Comparison of ENCODE assay signal across 22 cellular contexts in the genomic region with DNA sequence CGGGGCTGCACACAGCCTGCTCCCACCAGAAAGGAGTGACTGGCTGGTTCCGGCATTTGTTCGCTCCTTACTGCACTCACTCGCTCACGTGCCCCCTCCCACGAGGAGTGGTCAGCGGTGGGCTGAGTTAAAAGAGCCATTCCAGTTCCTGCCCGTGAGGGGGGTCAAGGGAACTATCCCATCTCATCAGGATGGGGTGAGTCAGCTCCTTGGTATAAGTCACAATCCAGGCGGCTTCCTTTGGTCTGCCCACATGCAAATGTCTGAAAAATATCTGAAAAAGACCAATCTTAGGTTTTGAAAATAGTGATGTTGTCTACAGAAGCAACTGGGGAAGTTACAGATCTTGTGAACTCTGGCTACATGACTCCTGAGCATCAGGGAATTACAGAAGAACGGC. TPM values are rescaled to one million over a fixed set of nuclear protein-coding genes. Genes with fewer than 3 reads are reported as not detected.
A peak's percentile ranks its signal among the peaks of the same experiment; 100 is the strongest.
DNase-seq lines count a peak whose midpoint lies in the region; ATAC-seq and TF ChIP-seq lines count a peak whose summit lies in the region.
"Had no signal": no experiment of that assay in that cellular context is flagged by ENCODE, and none has a peak within 500 bp of the region (broad histone marks: within the 10 kb centered on the region; RNA-seq: fewer than 3 reads in every experiment).

No MANE protein-coding gene starts in this region.

- peaks cover 7% of the 10 kb centered on the region for H3K9me3 Mint-ChIP-seq in MCF 10A (ENCODE audit: unreplicated experiment)
- H3K9me3 Mint-ChIP-seq: CD8-positive, alpha-beta T cell had no signal

- no peak for TF ChIP-seq EP300 in SK-N-SH (IDR thresholded peaks at IDR 0.05; ENCODE audit: borderline replicate concordance in 1 of 2, low read depth in 1 of 2, low read length in 1 of 2)

- H3K27me3 ChIP-seq in SK-N-SH (ENCODE audit: insufficient read depth) (no peaks in the 10 kb centered on the region; the same call in 1 of the 2 replicates), brain microvascular endothelial cell (replicated peaks) (no peaks in the 10 kb centered on the region)
- H3K27me3 ChIP-seq: BE2C had no signal

- POLR2A ChIA-PET in SK-N-SH (lab: Yijun Ruan, JAX): interaction anchor here (1.2 kb wide), 1 partner anchor 23 kb away, joined by 3 read pairs; no protein-coding TSS in a partner anchor
- POLR2A ChIA-PET in MCF 10A (lab: Yijun Ruan, JAX): interaction anchor here (0.7 kb wide), 1 partner anchor 17 kb away, joined by 3 read pairs; no protein-coding TSS in a partner anchor

- intact Hi-C loops in MCF 10A (cut with micrococcal nuclease): no loop called here

- H3F3A ChIP-seq in SK-N-SH (replicated peaks; ENCODE audit: insufficient read depth): no peaks in the 10 kb centered on the region

- 65% methylated on average over 9 of the region's 10 CpGs for whole genome bisulfite sequencing in SK-N-SH (ENCODE audit: low lambda C conversion rate)

- DNase-seq in SK-N-SH: no peak
- DNase-seq in brain microvascular endothelial cell: peak; percentile 28
- peak; percentile 67 for DNase-seq in kidney tubule cell (ENCODE audit: low spot score)
- no peak for DNase-seq in MCF 10A (ENCODE audit: unreplicated experiment)
- DNase-seq in mucosa of gallbladder (ENCODE audit: low spot score): no peak
- no peak for DNase-seq in 8988T
- no peak for DNase-seq in C1 segment of cervical spinal cord (lab: John Stamatoyannopoulos, UW)
- DNase-seq: BE2C; CD8-positive, alpha-beta T cell; GDM1; KG1; NCI-H1092; NCI-H2107; NCI-H345; NCI-H69; NK-92 treated with Interleukin-12 subunit alpha and Interleukin-12 subunit beta, amount 100 ng/mL, for 24 hours; RPMI8226; SIG-M5 had no signal

- no peak overlapping the region for H3K4me3 Mint-ChIP-seq in MCF 10A (ENCODE audit: unreplicated experiment)
- H3K4me3 Mint-ChIP-seq: CD8-positive, alpha-beta T cell had no signal

- no peak overlapping the region for H3K27ac Mint-ChIP-seq in MCF 10A (ENCODE audit: low read depth, unreplicated experiment)
- H3K27ac Mint-ChIP-seq: CD8-positive, alpha-beta T cell had no signal

- H3K27me3 Mint-ChIP-seq in MCF 10A (ENCODE audit: insufficient read depth, unreplicated experiment): peaks cover 13% of the 10 kb centered on the region

- no peaks in the 10 kb centered on the region for H3K36me3 Mint-ChIP-seq in MCF 10A (ENCODE audit: insufficient read depth, unreplicated experiment)
- H3K36me3 Mint-ChIP-seq: CD8-positive, alpha-beta T cell had no signal

- no peaks in the 10 kb centered on the region for H3K4me1 ChIP-seq in SK-N-SH (ENCODE audit: control insufficient read depth in 1 of 2, insufficient read depth in 2 of 2, low read depth in 1 of 2, low read length in 1 of 2)
- H3K4me1 ChIP-seq: BE2C had no signal

- no peaks in the 10 kb centered on the region for H3K79me2 ChIP-seq in SK-N-SH (ENCODE audit: insufficient read depth)

- H3K9me2 ChIP-seq in SK-N-SH: no peaks in the 10 kb centered on the region

- no peak for ATAC-seq in SK-N-SH treated with all-trans-retinoic acid at 6 μM for 48 hours
- ATAC-seq: CD8-positive, alpha-beta T cell had no signal

- no peak for TF ChIP-seq RAD21 in SK-N-SH (IDR thresholded peaks at IDR 0.05; ENCODE audit: low read length)

- H3K9me3 ChIP-seq in SK-N-SH: peaks cover 3% of the 10 kb centered on the region; the same call in 1 of the 2 replicates
- H3K9me3 ChIP-seq: BE2C had no signal

- 0 out of 2 replicates have a peak overlapping the region, but pooled peaks have one; percentile 29 for H2AFZ ChIP-seq in SK-N-SH (ENCODE audit: low read depth)

- no peaks in the 10 kb centered on the region for H3K4me1 Mint-ChIP-seq in MCF 10A (ENCODE audit: insufficient read depth, unreplicated experiment)

- H3K4me2 ChIP-seq in SK-N-SH: no peak overlapping the region

- TF ChIP-seq CTCF in SK-N-SH (IDR thresholded peaks at IDR 0.05) (no peak), brain microvascular endothelial cell (IDR thresholded peaks at IDR 0.05; ENCODE audit: low read depth, low read length, missing control alignments) (no peak), MCF 10A (IDR thresholded peaks at IDR 0.05; ENCODE audit: unreplicated experiment) (no peak)

- no peak overlapping the region for H3K27ac ChIP-seq in SK-N-SH (ENCODE audit: low read depth in 2 of 2, low read length in 1 of 2)
- no peak overlapping the region for H3K27ac ChIP-seq in brain microvascular endothelial cell
- H3K27ac ChIP-seq: 22Rv1 had no signal

- CTCF ChIA-PET in SK-N-SH (lab: Yijun Ruan, JAX) (interaction anchor here (6.8 kb wide), 1 partner anchor 22 kb away, joined by 32 read pairs; a partner anchor contains a TSS), MCF 10A (lab: Yijun Ruan, JAX) (interaction anchor here (0.7 kb wide), 1 partner anchor 19 kb away, joined by 3 read pairs; a partner anchor contains a TSS)

- H3K4me3 ChIP-seq in SK-N-SH (ENCODE audit: low read depth in 2 of 2, low read length in 1 of 2): no peak overlapping the region
- no peak overlapping the region for H3K4me3 ChIP-seq in brain microvascular endothelial cell (ENCODE audit: low read depth, low read length)

- H3K9ac ChIP-seq in SK-N-SH: no peak overlapping the region

- no peaks in the 10 kb centered on the region for H4K20me1 ChIP-seq in SK-N-SH (ENCODE audit: insufficient read depth)

- no TSS peak for BruUV-seq in MCF 10A (replicated peaks; lab: Mats Ljungman, UMichigan)

- in situ Hi-C loops in brain microvascular endothelial cell (cut with HindIII; ENCODE audit: low pct_ligation_motif_present, low sequenced_read_pairs): no loop called here

- H3K36me3 ChIP-seq in SK-N-SH (replicated peaks in 1 of 2; ENCODE audit: control insufficient read depth in 1 of 2, insufficient read depth in 2 of 2, low read length in 1 of 2): no peaks in the 10 kb centered on the region
- no peaks in the 10 kb centered on the region for H3K36me3 ChIP-seq in brain microvascular endothelial cell (replicated peaks)
- H3K36me3 ChIP-seq: BE2C had no signal

TF ChIP-seq in SK-N-SH, 30 proteins besides CTCF, POLR2A, EP300 and RAD21 (continues in another document):
- TF ChIP-seq RCOR1 (IDR thresholded peaks at IDR 0.05; ENCODE audit: low read length): no peak
- TF ChIP-seq ELF1 (IDR thresholded peaks at IDR 0.05): no peak

TF ChIP-seq in SK-N-SH treated with all-trans-retinoic acid at 6 μM for 48 hours, 23 proteins besides CTCF, POLR2A, EP300 and RAD21 (continues in another document):
- no peak for TF ChIP-seq ZC3H10 (CRISPR knock-in tag; IDR thresholded peaks at IDR 0.05)
- TF ChIP-seq ZNF565 (CRISPR knock-in tag; conservative IDR thresholded peaks at IDR 0.05; ENCODE audit: low read depth): no peak
- TF ChIP-seq, protein P1, sequence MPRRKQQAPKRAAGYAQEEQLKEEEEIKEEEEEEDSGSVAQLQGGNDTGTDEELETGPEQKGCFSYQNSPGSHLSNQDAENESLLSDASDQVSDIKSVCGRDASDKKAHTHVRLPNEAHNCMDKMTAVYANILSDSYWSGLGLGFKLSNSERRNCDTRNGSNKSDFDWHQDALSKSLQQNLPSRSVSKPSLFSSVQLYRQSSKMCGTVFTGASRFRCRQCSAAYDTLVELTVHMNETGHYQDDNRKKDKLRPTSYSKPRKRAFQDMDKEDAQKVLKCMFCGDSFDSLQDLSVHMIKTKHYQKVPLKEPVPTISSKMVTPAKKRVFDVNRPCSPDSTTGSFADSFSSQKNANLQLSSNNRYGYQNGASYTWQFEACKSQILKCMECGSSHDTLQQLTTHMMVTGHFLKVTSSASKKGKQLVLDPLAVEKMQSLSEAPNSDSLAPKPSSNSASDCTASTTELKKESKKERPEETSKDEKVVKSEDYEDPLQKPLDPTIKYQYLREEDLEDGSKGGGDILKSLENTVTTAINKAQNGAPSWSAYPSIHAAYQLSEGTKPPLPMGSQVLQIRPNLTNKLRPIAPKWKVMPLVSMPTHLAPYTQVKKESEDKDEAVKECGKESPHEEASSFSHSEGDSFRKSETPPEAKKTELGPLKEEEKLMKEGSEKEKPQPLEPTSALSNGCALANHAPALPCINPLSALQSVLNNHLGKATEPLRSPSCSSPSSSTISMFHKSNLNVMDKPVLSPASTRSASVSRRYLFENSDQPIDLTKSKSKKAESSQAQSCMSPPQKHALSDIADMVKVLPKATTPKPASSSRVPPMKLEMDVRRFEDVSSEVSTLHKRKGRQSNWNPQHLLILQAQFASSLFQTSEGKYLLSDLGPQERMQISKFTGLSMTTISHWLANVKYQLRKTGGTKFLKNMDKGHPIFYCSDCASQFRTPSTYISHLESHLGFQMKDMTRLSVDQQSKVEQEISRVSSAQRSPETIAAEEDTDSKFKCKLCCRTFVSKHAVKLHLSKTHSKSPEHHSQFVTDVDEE (CRISPR knock-in tag; IDR thresholded peaks at IDR 0.05): no peak
- TF ChIP-seq TCF4 (CRISPR knock-in tag; IDR thresholded peaks at IDR 0.05; ENCODE audit: borderline replicate concordance): no peak
- no peak for TF ChIP-seq ESRRG (CRISPR knock-in tag; IDR thresholded peaks at IDR 0.05)
- TF ChIP-seq OSR1 (CRISPR knock-in tag; IDR thresholded peaks at IDR 0.05): no peak
- TF ChIP-seq SNAI2 (CRISPR knock-in tag; IDR thresholded peaks at IDR 0.05): no peak
- no peak for TF ChIP-seq ZNF8 (CRISPR knock-in tag; IDR thresholded peaks at IDR 0.05)
- no peak for TF ChIP-seq CSDC2 (CRISPR knock-in tag; IDR thresholded peaks at IDR 0.05)

RNA-seq across cellular contexts. Expression of a gene that starts 10.0 kb away (rescaled TPM):
- 31.1 and 47.6 TPM in 2 replicates for polyA plus RNA-seq in SK-N-SH (2012; rRNA removed)
- 28.9 and 37.1 TPM in 2 replicates for polyA plus RNA-seq in SK-N-SH (2012; cell fraction: cytosol; rRNA removed)
- 13.2 and 15.5 TPM in 2 replicates for polyA plus RNA-seq in SK-N-SH (2012; cell fraction: nucleus; rRNA removed)
- 3.5 and 3.9 TPM in 2 replicates for total RNA-seq in MCF 10A (2022)
- total RNA-seq in mucosa of gallbladder: 81.5 TPM
- total RNA-seq: OCI-LY7 had no signal

RNA-seq across cellular contexts. Expression of a gene that starts 19.7 kb away (rescaled TPM):
- polyA plus RNA-seq in SK-N-SH (2012; rRNA removed): 1.0 and 2.1 TPM in 2 replicates
- polyA plus RNA-seq in SK-N-SH (2012; cell fraction: cytosol; rRNA removed): 1.4 TPM in 2 replicates
- polyA plus RNA-seq in SK-N-SH (2012; cell fraction: nucleus; rRNA removed): 2.0 and 2.6 TPM in 2 replicates
- total RNA-seq in MCF 10A (2022): 6.3 and 10.8 TPM in 2 replicates
- 120 TPM for total RNA-seq in mucosa of gallbladder
- total RNA-seq: H4 had no signal

RNA-seq across cellular contexts. Expression of a gene that starts 22.8 kb away (rescaled TPM):
- polyA plus RNA-seq in SK-N-SH (2012; rRNA removed): 80.8 and 103 TPM in 2 replicates
- 69.1 and 90.7 TPM in 2 replicates for polyA plus RNA-seq in SK-N-SH (2012; cell fraction: cytosol; rRNA removed)
- polyA plus RNA-seq in SK-N-SH (2012; cell fraction: nucleus; rRNA removed): 84.6 and 106 TPM in 2 replicates
- total RNA-seq in MCF 10A (2022) (66.9 and 67.3 TPM in 2 replicates), mucosa of gallbladder (46.6 TPM)

RNA-seq across cellular contexts. Expression of a gene that starts 40.5 kb away (rescaled TPM):
- polyA plus RNA-seq in SK-N-SH (2012; rRNA removed): 34.6 and 62.4 TPM in 2 replicates
- 22.0 and 35.5 TPM in 2 replicates for polyA plus RNA-seq in SK-N-SH (2012; cell fraction: cytosol; rRNA removed)
- 2.4 and 3.1 TPM in 2 replicates for polyA plus RNA-seq in SK-N-SH (2012; cell fraction: nucleus; rRNA removed)
- 6.9 and 10.6 TPM in 2 replicates for total RNA-seq in MCF 10A (2022)
- total RNA-seq in mucosa of gallbladder: 75.3 TPM

RNA-seq across cellular contexts. Expression of a gene that starts 44.8 kb away (rescaled TPM):
- polyA plus RNA-seq in SK-N-SH (2012; rRNA removed): 126 and 142 TPM in 2 replicates
- polyA plus RNA-seq in SK-N-SH (2012; cell fraction: cytosol; rRNA removed): 85.1 and 108 TPM in 2 replicates
- 114 and 134 TPM in 2 replicates for polyA plus RNA-seq in SK-N-SH (2012; cell fraction: nucleus; rRNA removed)
- total RNA-seq in MCF 10A (2022) (52.0 and 56.5 TPM in 2 replicates), mucosa of gallbladder (76.4 TPM)

Comparison
In these comparisons a context has a peak if more than half of its experiments do, and no peak if none do; other contexts are left out.
1. DNase-seq: peak in brain microvascular endothelial cell (single experiment) and kidney tubule cell (single experiment); none in SK-N-SH (single experiment), MCF 10A (single experiment), mucosa of gallbladder (single experiment), 8988T (single experiment) and C1 segment of cervical spinal cord (0 of 14).
2. RNA of a gene that starts 10.0 kb away (total RNA-seq): 81.5 TPM in mucosa of gallbladder (single experiment); 3.5 to 3.9 TPM in MCF 10A; every median in the first group is over 10 times any median in the second.
3. RNA of a gene that starts 19.7 kb away (total RNA-seq): 120 TPM in mucosa of gallbladder (single experiment); 6.3 to 10.8 TPM in MCF 10A; every median in the first group is over 10 times any median in the second.